In the genomic region with DNA sequence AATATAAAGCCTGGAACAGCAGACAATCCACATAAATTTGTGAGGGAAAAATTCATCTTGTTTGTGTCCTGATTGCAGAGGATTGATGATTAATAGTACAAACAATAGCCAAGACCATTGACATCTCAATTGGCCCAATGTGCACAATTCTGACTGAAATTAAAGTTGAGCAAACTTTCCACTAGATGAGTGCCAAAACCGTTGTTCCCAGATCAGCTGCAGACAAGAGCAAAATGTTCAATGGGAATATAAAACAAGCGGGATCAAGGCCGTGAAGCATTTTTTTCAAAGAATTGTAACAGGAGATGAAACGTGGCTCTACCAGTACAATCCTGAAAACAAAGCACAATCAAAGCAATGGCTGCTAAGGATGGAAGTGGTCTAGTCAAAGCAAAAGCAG, we compare ENCODE assay signal across 24 cellular contexts.
"Had no signal": no experiment of that assay in that cellular context is flagged by ENCODE, and none has a peak within 500 bp of the region (broad histone marks: within the 10 kb centered on the region; RNA-seq: fewer than 3 reads in every experiment).

No MANE protein-coding gene starts in this region.

- H3K4me1 ChIP-seq: prostate gland, suprapubic skin, upper lobe of right lung had no signal

- H2AFZ ChIP-seq: parathyroid adenoma had no signal

- ATAC-seq: effector memory CD8-positive, alpha-beta T cell; gastrocnemius medialis; left ventricle myocardium superior; natural killer cell; stimulated activated naive CD8-positive, alpha-beta T cell treated with anti-CD3 and anti-CD28 coated beads, Interleukin-15, amount 100 ng/mL, for 72 hours; upper lobe of right lung had no signal

- H3K9ac ChIP-seq: parathyroid adenoma had no signal

- H3K27me3 ChIP-seq: esophagus squamous epithelium, right atrium auricular region, sigmoid colon, transverse colon, upper lobe of right lung, uterus had no signal

- DNase-seq: dermis blood vessel endothelial cell; effector memory CD8-positive, alpha-beta T cell; erythroblast; esophagus squamous epithelium; foreskin fibroblast; gastrocnemius medialis; head of caudate nucleus; left ventricle myocardium superior; natural killer cell; sigmoid colon; spleen; stimulated activated CD4-positive, alpha-beta T cell treated with anti-CD3 and anti-CD28 coated beads, Interleukin-2, amount 100 ng/mL, for 48 hours; stimulated activated naive CD4-positive, alpha-beta T cell; stimulated activated naive CD8-positive, alpha-beta T cell treated with anti-CD3 and anti-CD28 coated beads, Interleukin-15, amount 100 ng/mL, for 72 hours; transverse colon; upper lobe of right lung; uterus had no signal

- H3K79me2 ChIP-seq: parathyroid adenoma had no signal

- H3K9me3 ChIP-seq: esophagus squamous epithelium, gastrocnemius medialis, prostate gland, right atrium auricular region, sigmoid colon, spleen, suprapubic skin, transverse colon, upper lobe of right lung, uterus had no signal

- H3K27ac ChIP-seq: coronary artery, esophagus squamous epithelium, gastrocnemius medialis, parathyroid adenoma, prostate gland, right atrium auricular region, sigmoid colon, skin epidermis, spleen, suprapubic skin, transverse colon, upper lobe of right lung, uterus had no signal

- H3K4me3 ChIP-seq: coronary artery, esophagus squamous epithelium, gastrocnemius medialis, lung, prostate gland, right atrium auricular region, sigmoid colon, skin epidermis, spleen, suprapubic skin, transverse colon, upper lobe of right lung, uterus had no signal

- H3K36me3 ChIP-seq: esophagus squamous epithelium, gastrocnemius medialis, prostate gland, right atrium auricular region, sigmoid colon, spleen, suprapubic skin, transverse colon, upper lobe of right lung, uterus had no signal
